In the genomic region with DNA sequence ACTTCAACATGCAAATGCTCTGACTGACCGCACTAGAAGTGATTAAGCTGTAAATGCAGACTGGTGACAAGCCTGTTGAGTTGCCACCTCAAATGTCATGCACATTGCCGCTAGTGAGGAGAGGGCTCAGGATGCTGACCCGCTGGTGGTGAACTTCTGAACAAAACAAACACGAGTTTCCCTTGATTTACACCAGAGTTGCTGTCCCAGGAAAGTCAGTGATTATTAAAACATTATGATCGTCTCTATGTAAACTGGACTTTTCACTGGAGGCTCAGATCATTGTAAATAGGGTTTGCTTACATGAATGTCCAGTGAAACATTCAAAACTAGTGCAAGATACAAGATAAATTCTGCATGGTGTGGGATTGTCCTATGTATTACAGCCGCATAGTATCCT, we compare ENCODE assay signal across 1 cellular context.
TF ChIP-seq lines count a peak whose summit lies in the region.

No MANE protein-coding gene starts in this region.

TF ChIP-seq in HepG2, 621 proteins besides CTCF, POLR2A, EP300 and RAD21 (continued from another document and continues in another):
- TF ChIP-seq, protein P1, sequence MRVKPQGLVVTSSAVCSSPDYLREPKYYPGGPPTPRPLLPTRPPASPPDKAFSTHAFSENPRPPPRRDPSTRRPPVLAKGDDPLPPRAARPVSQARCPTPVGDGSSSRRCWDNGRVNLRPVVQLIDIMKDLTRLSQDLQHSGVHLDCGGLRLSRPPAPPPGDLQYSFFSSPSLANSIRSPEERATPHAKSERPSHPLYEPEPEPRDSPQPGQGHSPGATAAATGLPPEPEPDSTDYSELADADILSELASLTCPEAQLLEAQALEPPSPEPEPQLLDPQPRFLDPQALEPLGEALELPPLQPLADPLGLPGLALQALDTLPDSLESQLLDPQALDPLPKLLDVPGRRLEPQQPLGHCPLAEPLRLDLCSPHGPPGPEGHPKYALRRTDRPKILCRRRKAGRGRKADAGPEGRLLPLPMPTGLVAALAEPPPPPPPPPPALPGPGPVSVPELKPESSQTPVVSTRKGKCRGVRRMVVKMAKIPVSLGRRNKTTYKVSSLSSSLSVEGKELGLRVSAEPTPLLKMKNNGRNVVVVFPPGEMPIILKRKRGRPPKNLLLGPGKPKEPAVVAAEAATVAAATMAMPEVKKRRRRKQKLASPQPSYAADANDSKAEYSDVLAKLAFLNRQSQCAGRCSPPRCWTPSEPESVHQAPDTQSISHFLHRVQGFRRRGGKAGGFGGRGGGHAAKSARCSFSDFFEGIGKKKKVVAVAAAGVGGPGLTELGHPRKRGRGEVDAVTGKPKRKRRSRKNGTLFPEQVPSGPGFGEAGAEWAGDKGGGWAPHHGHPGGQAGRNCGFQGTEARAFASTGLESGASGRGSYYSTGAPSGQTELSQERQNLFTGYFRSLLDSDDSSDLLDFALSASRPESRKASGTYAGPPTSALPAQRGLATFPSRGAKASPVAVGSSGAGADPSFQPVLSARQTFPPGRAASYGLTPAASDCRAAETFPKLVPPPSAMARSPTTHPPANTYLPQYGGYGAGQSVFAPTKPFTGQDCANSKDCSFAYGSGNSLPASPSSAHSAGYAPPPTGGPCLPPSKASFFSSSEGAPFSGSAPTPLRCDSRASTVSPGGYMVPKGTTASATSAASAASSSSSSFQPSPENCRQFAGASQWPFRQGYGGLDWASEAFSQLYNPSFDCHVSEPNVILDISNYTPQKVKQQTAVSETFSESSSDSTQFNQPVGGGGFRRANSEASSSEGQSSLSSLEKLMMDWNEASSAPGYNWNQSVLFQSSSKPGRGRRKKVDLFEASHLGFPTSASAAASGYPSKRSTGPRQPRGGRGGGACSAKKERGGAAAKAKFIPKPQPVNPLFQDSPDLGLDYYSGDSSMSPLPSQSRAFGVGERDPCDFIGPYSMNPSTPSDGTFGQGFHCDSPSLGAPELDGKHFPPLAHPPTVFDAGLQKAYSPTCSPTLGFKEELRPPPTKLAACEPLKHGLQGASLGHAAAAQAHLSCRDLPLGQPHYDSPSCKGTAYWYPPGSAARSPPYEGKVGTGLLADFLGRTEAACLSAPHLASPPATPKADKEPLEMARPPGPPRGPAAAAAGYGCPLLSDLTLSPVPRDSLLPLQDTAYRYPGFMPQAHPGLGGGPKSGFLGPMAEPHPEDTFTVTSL (CRISPR knock-in tag; IDR thresholded peaks at IDR 0.05; ENCODE audit: borderline replicate concordance), result peak; percentile 52; the same call in 1 of the 2 replicates
- TF ChIP-seq, protein P2, sequence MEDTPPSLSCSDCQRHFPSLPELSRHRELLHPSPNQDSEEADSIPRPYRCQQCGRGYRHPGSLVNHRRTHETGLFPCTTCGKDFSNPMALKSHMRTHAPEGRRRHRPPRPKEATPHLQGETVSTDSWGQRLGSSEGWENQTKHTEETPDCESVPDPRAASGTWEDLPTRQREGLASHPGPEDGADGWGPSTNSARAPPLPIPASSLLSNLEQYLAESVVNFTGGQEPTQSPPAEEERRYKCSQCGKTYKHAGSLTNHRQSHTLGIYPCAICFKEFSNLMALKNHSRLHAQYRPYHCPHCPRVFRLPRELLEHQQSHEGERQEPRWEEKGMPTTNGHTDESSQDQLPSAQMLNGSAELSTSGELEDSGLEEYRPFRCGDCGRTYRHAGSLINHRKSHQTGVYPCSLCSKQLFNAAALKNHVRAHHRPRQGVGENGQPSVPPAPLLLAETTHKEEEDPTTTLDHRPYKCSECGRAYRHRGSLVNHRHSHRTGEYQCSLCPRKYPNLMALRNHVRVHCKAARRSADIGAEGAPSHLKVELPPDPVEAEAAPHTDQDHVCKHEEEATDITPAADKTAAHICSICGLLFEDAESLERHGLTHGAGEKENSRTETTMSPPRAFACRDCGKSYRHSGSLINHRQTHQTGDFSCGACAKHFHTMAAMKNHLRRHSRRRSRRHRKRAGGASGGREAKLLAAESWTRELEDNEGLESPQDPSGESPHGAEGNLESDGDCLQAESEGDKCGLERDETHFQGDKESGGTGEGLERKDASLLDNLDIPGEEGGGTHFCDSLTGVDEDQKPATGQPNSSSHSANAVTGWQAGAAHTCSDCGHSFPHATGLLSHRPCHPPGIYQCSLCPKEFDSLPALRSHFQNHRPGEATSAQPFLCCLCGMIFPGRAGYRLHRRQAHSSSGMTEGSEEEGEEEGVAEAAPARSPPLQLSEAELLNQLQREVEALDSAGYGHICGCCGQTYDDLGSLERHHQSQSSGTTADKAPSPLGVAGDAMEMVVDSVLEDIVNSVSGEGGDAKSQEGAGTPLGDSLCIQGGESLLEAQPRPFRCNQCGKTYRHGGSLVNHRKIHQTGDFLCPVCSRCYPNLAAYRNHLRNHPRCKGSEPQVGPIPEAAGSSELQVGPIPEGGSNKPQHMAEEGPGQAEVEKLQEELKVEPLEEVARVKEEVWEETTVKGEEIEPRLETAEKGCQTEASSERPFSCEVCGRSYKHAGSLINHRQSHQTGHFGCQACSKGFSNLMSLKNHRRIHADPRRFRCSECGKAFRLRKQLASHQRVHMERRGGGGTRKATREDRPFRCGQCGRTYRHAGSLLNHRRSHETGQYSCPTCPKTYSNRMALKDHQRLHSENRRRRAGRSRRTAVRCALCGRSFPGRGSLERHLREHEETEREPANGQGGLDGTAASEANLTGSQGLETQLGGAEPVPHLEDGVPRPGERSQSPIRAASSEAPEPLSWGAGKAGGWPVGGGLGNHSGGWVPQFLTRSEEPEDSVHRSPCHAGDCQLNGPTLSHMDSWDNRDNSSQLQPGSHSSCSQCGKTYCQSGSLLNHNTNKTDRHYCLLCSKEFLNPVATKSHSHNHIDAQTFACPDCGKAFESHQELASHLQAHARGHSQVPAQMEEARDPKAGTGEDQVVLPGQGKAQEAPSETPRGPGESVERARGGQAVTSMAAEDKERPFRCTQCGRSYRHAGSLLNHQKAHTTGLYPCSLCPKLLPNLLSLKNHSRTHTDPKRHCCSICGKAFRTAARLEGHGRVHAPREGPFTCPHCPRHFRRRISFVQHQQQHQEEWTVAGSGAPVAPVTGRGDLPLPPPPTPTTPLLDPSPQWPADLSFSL (CRISPR knock-in tag; IDR thresholded peaks at IDR 0.05), result no peak
- TF ChIP-seq FOXP1 (IDR thresholded peaks at IDR 0.05), result no peak
- TF ChIP-seq FOXP1 (CRISPR knock-in tag; IDR thresholded peaks at IDR 0.05), result peak; percentile 59; the same call in 1 of the 2 replicates
- peak; percentile 62 for TF ChIP-seq RARA (CRISPR knock-in tag; IDR thresholded peaks at IDR 0.05)
- TF ChIP-seq DPF2 (CRISPR knock-in tag; IDR thresholded peaks at IDR 0.05; ENCODE audit: borderline replicate concordance, low read depth), result 0 out of 2 replicates have a peak, but pooled peaks have one; percentile 32
- TF ChIP-seq, protein P3, sequence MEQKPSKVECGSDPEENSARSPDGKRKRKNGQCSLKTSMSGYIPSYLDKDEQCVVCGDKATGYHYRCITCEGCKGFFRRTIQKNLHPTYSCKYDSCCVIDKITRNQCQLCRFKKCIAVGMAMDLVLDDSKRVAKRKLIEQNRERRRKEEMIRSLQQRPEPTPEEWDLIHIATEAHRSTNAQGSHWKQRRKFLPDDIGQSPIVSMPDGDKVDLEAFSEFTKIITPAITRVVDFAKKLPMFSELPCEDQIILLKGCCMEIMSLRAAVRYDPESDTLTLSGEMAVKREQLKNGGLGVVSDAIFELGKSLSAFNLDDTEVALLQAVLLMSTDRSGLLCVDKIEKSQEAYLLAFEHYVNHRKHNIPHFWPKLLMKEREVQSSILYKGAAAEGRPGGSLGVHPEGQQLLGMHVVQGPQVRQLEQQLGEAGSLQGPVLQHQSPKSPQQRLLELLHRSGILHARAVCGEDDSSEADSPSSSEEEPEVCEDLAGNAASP (CRISPR knock-in tag; IDR thresholded peaks at IDR 0.05; ENCODE audit: borderline replicate concordance), result peak; percentile 18; the same call in 1 of the 2 replicates
- peak; percentile 47; the same call in 1 of the 2 replicates for TF ChIP-seq SOX5 (CRISPR knock-in tag; IDR thresholded peaks at IDR 0.05; ENCODE audit: borderline replicate concordance)
- TF ChIP-seq GZF1 (CRISPR knock-in tag; IDR thresholded peaks at IDR 0.05), result no peak
- TF ChIP-seq MED1 (CRISPR knock-in tag; IDR thresholded peaks at IDR 0.05), result peak; percentile 42; the same call in 1 of the 2 replicates
- TF ChIP-seq TCF7 (IDR thresholded peaks at IDR 0.05; ENCODE audit: low read depth), result peak; percentile 20; the same call in 1 of the 2 replicates
- TF ChIP-seq CHCHD3 (CRISPR knock-in tag; IDR thresholded peaks at IDR 0.05), result no peak
- TF ChIP-seq, protein P4, sequence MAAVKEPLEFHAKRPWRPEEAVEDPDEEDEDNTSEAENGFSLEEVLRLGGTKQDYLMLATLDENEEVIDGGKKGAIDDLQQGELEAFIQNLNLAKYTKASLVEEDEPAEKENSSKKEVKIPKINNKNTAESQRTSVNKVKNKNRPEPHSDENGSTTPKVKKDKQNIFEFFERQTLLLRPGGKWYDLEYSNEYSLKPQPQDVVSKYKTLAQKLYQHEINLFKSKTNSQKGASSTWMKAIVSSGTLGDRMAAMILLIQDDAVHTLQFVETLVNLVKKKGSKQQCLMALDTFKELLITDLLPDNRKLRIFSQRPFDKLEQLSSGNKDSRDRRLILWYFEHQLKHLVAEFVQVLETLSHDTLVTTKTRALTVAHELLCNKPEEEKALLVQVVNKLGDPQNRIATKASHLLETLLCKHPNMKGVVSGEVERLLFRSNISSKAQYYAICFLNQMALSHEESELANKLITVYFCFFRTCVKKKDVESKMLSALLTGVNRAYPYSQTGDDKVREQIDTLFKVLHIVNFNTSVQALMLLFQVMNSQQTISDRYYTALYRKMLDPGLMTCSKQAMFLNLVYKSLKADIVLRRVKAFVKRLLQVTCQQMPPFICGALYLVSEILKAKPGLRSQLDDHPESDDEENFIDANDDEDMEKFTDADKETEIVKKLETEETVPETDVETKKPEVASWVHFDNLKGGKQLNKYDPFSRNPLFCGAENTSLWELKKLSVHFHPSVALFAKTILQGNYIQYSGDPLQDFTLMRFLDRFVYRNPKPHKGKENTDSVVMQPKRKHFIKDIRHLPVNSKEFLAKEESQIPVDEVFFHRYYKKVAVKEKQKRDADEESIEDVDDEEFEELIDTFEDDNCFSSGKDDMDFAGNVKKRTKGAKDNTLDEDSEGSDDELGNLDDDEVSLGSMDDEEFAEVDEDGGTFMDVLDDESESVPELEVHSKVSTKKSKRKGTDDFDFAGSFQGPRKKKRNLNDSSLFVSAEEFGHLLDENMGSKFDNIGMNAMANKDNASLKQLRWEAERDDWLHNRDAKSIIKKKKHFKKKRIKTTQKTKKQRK (IDR thresholded peaks at IDR 0.05; ENCODE audit: low read length), result no peak
- TF ChIP-seq ZNF263 (CRISPR knock-in tag; IDR thresholded peaks at IDR 0.05), result no peak
- peak; percentile 56 for TF ChIP-seq FOXA3 (CRISPR knock-in tag; IDR thresholded peaks at IDR 0.05)
- TF ChIP-seq SNRNP70 (IDR thresholded peaks at IDR 0.05; ENCODE audit: low read depth, low read length), result no peak
- peak; percentile 28; the same call in 1 of the 2 replicates for TF ChIP-seq FOXO1 (CRISPR knock-in tag; IDR thresholded peaks at IDR 0.05)
- peak; percentile 64 for TF ChIP-seq SALL1 (CRISPR knock-in tag; IDR thresholded peaks at IDR 0.05)
- TF ChIP-seq, protein P5, sequence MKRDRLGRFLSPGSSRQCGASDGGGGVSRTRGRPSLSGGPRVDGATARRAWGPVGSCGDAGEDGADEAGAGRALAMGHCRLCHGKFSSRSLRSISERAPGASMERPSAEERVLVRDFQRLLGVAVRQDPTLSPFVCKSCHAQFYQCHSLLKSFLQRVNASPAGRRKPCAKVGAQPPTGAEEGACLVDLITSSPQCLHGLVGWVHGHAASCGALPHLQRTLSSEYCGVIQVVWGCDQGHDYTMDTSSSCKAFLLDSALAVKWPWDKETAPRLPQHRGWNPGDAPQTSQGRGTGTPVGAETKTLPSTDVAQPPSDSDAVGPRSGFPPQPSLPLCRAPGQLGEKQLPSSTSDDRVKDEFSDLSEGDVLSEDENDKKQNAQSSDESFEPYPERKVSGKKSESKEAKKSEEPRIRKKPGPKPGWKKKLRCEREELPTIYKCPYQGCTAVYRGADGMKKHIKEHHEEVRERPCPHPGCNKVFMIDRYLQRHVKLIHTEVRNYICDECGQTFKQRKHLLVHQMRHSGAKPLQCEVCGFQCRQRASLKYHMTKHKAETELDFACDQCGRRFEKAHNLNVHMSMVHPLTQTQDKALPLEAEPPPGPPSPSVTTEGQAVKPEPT (CRISPR knock-in tag; IDR thresholded peaks at IDR 0.05; ENCODE audit: low read depth), result no peak
- TF ChIP-seq FOXA1 (IDR thresholded peaks at IDR 0.05), result no peak
- peak; percentile 39 for TF ChIP-seq FOXA1 (CRISPR knock-in tag; IDR thresholded peaks at IDR 0.05)
- TF ChIP-seq LCORL (IDR thresholded peaks at IDR 0.05), result no peak
- TF ChIP-seq LCORL (CRISPR knock-in tag; IDR thresholded peaks at IDR 0.05), result peak; percentile 33; the same call in 1 of the 2 replicates
- TF ChIP-seq PTBP1 (IDR thresholded peaks at IDR 0.05; ENCODE audit: low read depth, low read length, poor library complexity, severe bottlenecking), result no peak
- TF ChIP-seq, protein P6, sequence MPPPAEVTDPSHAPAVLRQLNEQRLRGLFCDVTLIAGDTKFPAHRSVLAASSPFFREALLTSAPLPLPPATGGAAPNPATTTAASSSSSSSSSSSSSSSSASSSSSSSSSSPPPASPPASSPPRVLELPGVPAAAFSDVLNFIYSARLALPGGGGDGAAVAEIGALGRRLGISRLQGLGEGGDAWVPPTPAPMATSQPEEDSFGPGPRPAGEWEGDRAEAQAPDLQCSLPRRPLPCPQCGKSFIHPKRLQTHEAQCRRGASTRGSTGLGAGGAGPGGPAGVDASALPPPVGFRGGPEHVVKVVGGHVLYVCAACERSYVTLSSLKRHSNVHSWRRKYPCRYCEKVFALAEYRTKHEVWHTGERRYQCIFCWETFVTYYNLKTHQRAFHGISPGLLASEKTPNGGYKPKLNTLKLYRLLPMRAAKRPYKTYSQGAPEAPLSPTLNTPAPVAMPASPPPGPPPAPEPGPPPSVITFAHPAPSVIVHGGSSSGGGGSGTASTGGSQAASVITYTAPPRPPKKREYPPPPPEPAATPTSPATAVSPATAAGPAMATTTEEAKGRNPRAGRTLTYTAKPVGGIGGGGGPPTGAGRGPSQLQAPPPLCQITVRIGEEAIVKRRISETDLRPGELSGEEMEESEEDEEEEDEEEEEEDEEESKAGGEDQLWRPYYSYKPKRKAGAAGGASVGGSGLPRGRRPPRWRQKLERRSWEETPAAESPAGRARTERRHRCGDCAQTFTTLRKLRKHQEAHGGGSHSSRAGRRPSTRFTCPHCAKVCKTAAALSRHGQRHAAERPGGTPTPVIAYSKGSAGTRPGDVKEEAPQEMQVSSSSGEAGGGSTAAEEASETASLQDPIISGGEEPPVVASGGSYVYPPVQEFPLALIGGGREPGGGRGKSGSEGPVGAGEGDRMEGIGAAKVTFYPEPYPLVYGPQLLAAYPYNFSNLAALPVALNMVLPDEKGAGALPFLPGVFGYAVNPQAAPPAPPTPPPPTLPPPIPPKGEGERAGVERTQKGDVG (CRISPR knock-in tag; IDR thresholded peaks at IDR 0.05; ENCODE audit: borderline replicate concordance), result no peak
- TF ChIP-seq, protein P7, sequence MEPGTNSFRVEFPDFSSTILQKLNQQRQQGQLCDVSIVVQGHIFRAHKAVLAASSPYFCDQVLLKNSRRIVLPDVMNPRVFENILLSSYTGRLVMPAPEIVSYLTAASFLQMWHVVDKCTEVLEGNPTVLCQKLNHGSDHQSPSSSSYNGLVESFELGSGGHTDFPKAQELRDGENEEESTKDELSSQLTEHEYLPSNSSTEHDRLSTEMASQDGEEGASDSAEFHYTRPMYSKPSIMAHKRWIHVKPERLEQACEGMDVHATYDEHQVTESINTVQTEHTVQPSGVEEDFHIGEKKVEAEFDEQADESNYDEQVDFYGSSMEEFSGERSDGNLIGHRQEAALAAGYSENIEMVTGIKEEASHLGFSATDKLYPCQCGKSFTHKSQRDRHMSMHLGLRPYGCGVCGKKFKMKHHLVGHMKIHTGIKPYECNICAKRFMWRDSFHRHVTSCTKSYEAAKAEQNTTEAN (CRISPR knock-in tag; conservative IDR thresholded peaks at IDR 0.05), result peak; percentile 84
- 0 out of 2 replicates have a peak, but pooled peaks have one; percentile 9 for TF ChIP-seq HNF4A (CRISPR knock-in tag; IDR thresholded peaks at IDR 0.05)
- TF ChIP-seq KDM3A (CRISPR knock-in tag; IDR thresholded peaks at IDR 0.05; ENCODE audit: low read depth), result no peak
